ENCODE assay signal across 6 cellular contexts in genomic region chr17:15856191-15856590, GRCh38.
A peak's percentile ranks its signal among the peaks of the same experiment; 100 is the strongest.
DNase-seq lines count a peak whose midpoint lies in the region; ATAC-seq, FAIRE-seq and TF ChIP-seq lines count a peak whose summit lies in the region.
"Not testable (repeated sequence)": the region's sequence is repeated elsewhere in the genome, so short reads cannot be mapped to it uniquely, and the experiment has no call there.

No MANE protein-coding gene starts in this region.

- CTCF ChIA-PET in PC-3 (lab: Charles Lee): not testable (repeated sequence)

- not testable (repeated sequence) for DNase-seq in GM12891 (ENCODE audit: insufficient read length, low spot score); HTR-8/SVneo (ENCODE audit: insufficient read length, low spot score); PC-3; activated naive CD8-positive, alpha-beta T cell treated with anti-CD3 and anti-CD28 coated beads, Interleukin-2, amount 50 U/mL, for 24 hours; foreskin keratinocyte

- H2AFZ ChIP-seq in PC-3 (ENCODE audit: low read length): not testable (repeated sequence)

- H3K79me2 ChIP-seq in PC-3 (ENCODE audit: low read length): not testable (repeated sequence)

- H3K27ac Mint-ChIP-seq in activated naive CD8-positive, alpha-beta T cell treated with anti-CD3 and anti-CD28 coated beads, Interleukin-2, amount 50 U/mL, for 24 hours: not testable (repeated sequence)

- not testable (repeated sequence) for TF ChIP-seq POLR2A in GM12891 (IDR thresholded peaks at IDR 0.05; ENCODE audit: low read depth, low read length)

- BruUV-seq in PC-3 (replicated peaks; lab: Mats Ljungman, UMichigan): not testable (repeated sequence)

- H3K27me3 ChIP-seq in PC-3 (ENCODE audit: low read length); foreskin keratinocyte: not testable (repeated sequence)

- not testable (repeated sequence) for H3K4me2 ChIP-seq in PC-3 (ENCODE audit: low read length)

- not testable (repeated sequence) for H3K27me3 Mint-ChIP-seq in activated naive CD8-positive, alpha-beta T cell treated with anti-CD3 and anti-CD28 coated beads, Interleukin-2, amount 50 U/mL, for 24 hours

- intact Hi-C loops in PC-3 (cut with micrococcal nuclease): not testable (repeated sequence)

- H3K36me3 Mint-ChIP-seq in activated naive CD8-positive, alpha-beta T cell treated with anti-CD3 and anti-CD28 coated beads, Interleukin-2, amount 50 U/mL, for 24 hours (ENCODE audit: low read depth): not testable (repeated sequence)

- H3K36me3 ChIP-seq in PC-3 (ENCODE audit: low read depth, low read length): not testable (repeated sequence)

- H3K4me3 Mint-ChIP-seq in activated naive CD8-positive, alpha-beta T cell treated with anti-CD3 and anti-CD28 coated beads, Interleukin-2, amount 50 U/mL, for 24 hours: not testable (repeated sequence)

- not testable (repeated sequence) for H3K9me3 ChIP-seq in PC-3 (ENCODE audit: low read length)

- H3K4me1 ChIP-seq in PC-3 (ENCODE audit: insufficient read depth, low read length); foreskin keratinocyte: not testable (repeated sequence)

- H3K4me3 ChIP-seq in PC-3 (ENCODE audit: low read length): not testable (repeated sequence)

- ATAC-seq in PC-3 (peak; percentile 66), esophagus mucosa (peak; percentile 44), foreskin keratinocyte (peak; percentile 76)
- ATAC-seq in activated naive CD8-positive, alpha-beta T cell treated with anti-CD3 and anti-CD28 coated beads, Interleukin-2, amount 50 U/mL, for 24 hours: peak; percentile 36

- H3K9me2 ChIP-seq in PC-3 (replicated peaks; ENCODE audit: low read length): not testable (repeated sequence)

- H3K4me1 Mint-ChIP-seq in activated naive CD8-positive, alpha-beta T cell treated with anti-CD3 and anti-CD28 coated beads, Interleukin-2, amount 50 U/mL, for 24 hours: not testable (repeated sequence)

- H3K9ac ChIP-seq in PC-3 (ENCODE audit: low read length): peak overlapping the region; percentile 37; the same call in 1 of the 2 replicates

- H4K20me1 ChIP-seq in PC-3 (ENCODE audit: low read length): not testable (repeated sequence)

- not testable (repeated sequence) for H3K9me3 Mint-ChIP-seq in activated naive CD8-positive, alpha-beta T cell treated with anti-CD3 and anti-CD28 coated beads, Interleukin-2, amount 50 U/mL, for 24 hours

- H3F3A ChIP-seq in PC-3 (ENCODE audit: low read length, unreplicated experiment): not testable (repeated sequence)

- POLR2A ChIA-PET in PC-3 (lab: Charles Lee; ENCODE audit: unreplicated experiment): not testable (repeated sequence)

- FAIRE-seq in GM12891 (lab: Jason Lieb, UNC) (peak; percentile 48), HTR-8/SVneo (lab: Jason Lieb, UNC) (peak; percentile 64)

- not testable (repeated sequence) for TF ChIP-seq CTCF in PC-3 (conservative IDR thresholded peaks at IDR 0.05; ENCODE audit: low read depth, low read length); foreskin keratinocyte (conservative IDR thresholded peaks at IDR 0.05)

- peak overlapping the region; percentile 72 for H3K27ac ChIP-seq in PC-3 (ENCODE audit: low read length)
- H3K27ac ChIP-seq in foreskin keratinocyte: not testable (repeated sequence)
